ENCODE assay signal across 1 cellular context in the genomic region with DNA sequence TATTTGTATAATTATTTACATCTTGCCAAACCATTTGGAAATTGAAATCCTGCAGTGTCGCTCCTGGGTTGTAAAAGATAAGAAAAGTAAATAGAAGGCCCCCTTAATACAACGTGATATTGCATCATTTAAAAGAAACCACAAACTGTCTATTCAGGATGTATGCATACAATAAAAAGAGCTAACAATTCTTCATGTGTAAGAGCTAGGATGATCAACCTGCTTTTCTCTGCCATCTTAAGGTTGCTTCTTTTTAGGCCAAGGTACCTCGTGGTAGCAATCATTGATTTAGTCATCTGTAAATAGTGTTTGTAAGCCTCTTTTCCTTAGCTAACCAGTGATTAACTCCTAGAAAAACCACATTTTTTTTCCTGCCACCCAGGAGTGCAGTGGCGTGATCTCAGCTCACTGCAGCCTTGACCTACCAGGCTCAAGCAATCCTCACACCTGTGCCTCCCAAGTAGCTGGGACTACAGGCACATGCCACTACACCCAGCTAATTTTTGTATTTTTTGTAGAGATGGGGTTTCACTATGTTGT.
TF ChIP-seq lines count a peak whose summit lies in the region.

No MANE protein-coding gene starts in this region.

TF ChIP-seq in HCT116, 20 proteins besides CTCF, POLR2A, EP300 and RAD21 (continued from another document):
- TF ChIP-seq, protein P1, sequence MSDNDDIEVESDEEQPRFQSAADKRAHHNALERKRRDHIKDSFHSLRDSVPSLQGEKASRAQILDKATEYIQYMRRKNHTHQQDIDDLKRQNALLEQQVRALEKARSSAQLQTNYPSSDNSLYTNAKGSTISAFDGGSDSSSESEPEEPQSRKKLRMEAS (IDR thresholded peaks at IDR 0.05) = no peak
- TF ChIP-seq ATF3 (IDR thresholded peaks at IDR 0.05) = no peak
- no peak for TF ChIP-seq ZFX (IDR thresholded peaks at IDR 0.05)
- TF ChIP-seq EGR1 (IDR thresholded peaks at IDR 0.05; ENCODE audit: low read depth) = no peak
- TF ChIP-seq EZH2phosphoT487 (IDR thresholded peaks at IDR 0.05; ENCODE audit: borderline replicate concordance) = no peak
- TF ChIP-seq SIN3A (IDR thresholded peaks at IDR 0.05; ENCODE audit: low read depth) = no peak
- no peak for TF ChIP-seq ELF1 (IDR thresholded peaks at IDR 0.05; ENCODE audit: borderline replicate concordance, low read depth)
- TF ChIP-seq ZNF274 (IDR thresholded peaks at IDR 0.05; ENCODE audit: low read depth, low read length) = no peak
- no peak for TF ChIP-seq SP1 (IDR thresholded peaks at IDR 0.05; ENCODE audit: low read depth)
- TF ChIP-seq TCF7L2 (IDR thresholded peaks at IDR 0.05; ENCODE audit: borderline replicate concordance, extremely low read depth, insufficient read depth, insufficient read length) = no peak
- TF ChIP-seq CBX3 (IDR thresholded peaks at IDR 0.05; ENCODE audit: low read depth) = no peak
TF ChIP-seq in HCT116: peak in this region for 0.
